In the genomic region with DNA sequence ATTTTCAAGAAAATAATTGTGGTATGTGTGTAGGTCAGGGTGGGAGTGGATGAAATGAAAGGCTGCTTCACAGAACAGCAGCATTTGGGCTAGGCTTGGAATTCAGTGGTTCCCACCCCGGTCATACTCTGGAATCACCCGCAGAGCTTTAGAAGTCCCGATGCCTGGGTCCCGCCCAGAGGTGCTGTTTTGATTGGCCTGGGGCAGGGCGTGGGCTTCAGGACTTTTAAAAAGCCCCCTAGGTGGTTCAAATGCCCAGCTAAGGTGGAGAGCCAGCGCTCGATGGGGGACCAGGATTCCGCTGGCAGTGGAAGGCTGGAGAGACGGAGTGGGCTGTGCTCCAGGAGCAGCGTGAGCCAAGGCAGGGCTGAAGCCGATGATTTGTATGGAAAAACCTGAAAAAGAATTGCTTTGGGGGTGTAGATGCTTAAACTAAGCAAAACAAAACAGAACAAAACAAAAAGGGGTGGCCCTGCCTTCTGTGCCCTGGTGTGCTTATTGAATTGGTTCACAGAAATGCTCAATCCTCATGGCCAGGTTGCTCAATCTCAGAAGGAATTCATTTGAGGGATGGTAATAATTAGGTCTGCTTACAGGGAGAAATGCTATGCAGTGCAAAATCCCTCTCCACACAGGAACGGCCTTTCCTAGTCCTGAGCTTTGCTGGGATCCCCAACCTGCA, we compare ENCODE assay signal across 30 cellular contexts.
DNase-seq lines count a peak whose midpoint lies in the region; ATAC-seq and TF ChIP-seq lines count a peak whose summit lies in the region.
"Had no signal": no experiment of that assay in that cellular context is flagged by ENCODE, and none has a peak within 500 bp of the region (broad histone marks: within the 10 kb centered on the region; RNA-seq: fewer than 3 reads in every experiment).

No MANE protein-coding gene starts in this region.

- H3K4me1 ChIP-seq in neuronal stem cell (ENCODE audit: control insufficient read depth in 2 of 2, insufficient read depth in 1 of 2, low read depth in 1 of 2, low read length in 2 of 2) (peaks cover 0 to 7% of the 10 kb centered on the region in 2 donors), esophagus muscularis mucosa (no peaks in the 10 kb centered on the region)
- H3K4me1 ChIP-seq: left ventricle myocardium inferior, right atrium auricular region, suprapubic skin had no signal

- intact Hi-C loops in esophagus muscularis mucosa (cut with DNase I) = no loop called here

- no peak overlapping the region for H3K4me2 ChIP-seq in neuronal stem cell (ENCODE audit: insufficient read depth, low read length, poor library complexity, severe bottlenecking)
- H3K4me2 ChIP-seq: hepatocyte, smooth muscle cell had no signal

- H3K27me3 ChIP-seq in neuronal stem cell (ENCODE audit: control insufficient read depth in 3 of 3, insufficient read depth in 3 of 3, low read depth in 1 of 3, low read length in 3 of 3) = peaks cover 0 to 16% (median 0%) of the 10 kb centered on the region in 3 experiments
- peaks cover 0 to 14% (median 0%) of the 10 kb centered on the region in 4 donors for H3K27me3 ChIP-seq in esophagus muscularis mucosa
- H3K27me3 ChIP-seq: hepatocyte, right atrium auricular region, suprapubic skin had no signal

- no peak overlapping the region for H3K4me3 ChIP-seq in fibroblast of mammary gland (ENCODE audit: control insufficient read depth, low read depth, low read length)
- H3K4me3 ChIP-seq in neuronal stem cell (ENCODE audit: low read length in 2 of 2) = no peak overlapping the region
- no peak overlapping the region for H3K4me3 ChIP-seq in esophagus muscularis mucosa
- H3K4me3 ChIP-seq: coronary artery, hepatocyte, left ventricle myocardium inferior, right atrium auricular region, smooth muscle cell, suprapubic skin had no signal

- no peak overlapping the region for H4K91ac ChIP-seq in neuronal stem cell (ENCODE audit: low read depth, low read length, poor library complexity)

- no peak overlapping the region for H4K8ac ChIP-seq in neuronal stem cell (ENCODE audit: low read depth, low read length)

- no peak overlapping the region for H3K27ac ChIP-seq in neuronal stem cell (replicated peaks; ENCODE audit: low read length)
- no peak overlapping the region for H3K27ac ChIP-seq in esophagus muscularis mucosa (replicated peaks in 1 of 4)
- H3K27ac ChIP-seq: coronary artery, hepatocyte, left ventricle myocardium inferior, right atrium auricular region, suprapubic skin had no signal

- TF ChIP-seq CTCF in fibroblast of mammary gland (conservative IDR thresholded peaks at IDR 0.05; ENCODE audit: control insufficient read depth, insufficient read depth, low read depth, low read length) (no peak), esophagus muscularis mucosa (IDR thresholded peaks at IDR 0.05) (no peak)

- H3K23ac ChIP-seq in neuronal stem cell (ENCODE audit: low read depth, low read length, poor library complexity) = no peak overlapping the region

- no peak overlapping the region for H3K14ac ChIP-seq in neuronal stem cell (ENCODE audit: low read length)

- H3K9me3 ChIP-seq in neuronal stem cell (replicated peaks in 1 of 2; ENCODE audit: control insufficient read depth in 2 of 2, insufficient read depth in 1 of 2, low read depth in 1 of 2, low read length in 2 of 2) (no peaks in the 10 kb centered on the region), esophagus muscularis mucosa (no peaks in the 10 kb centered on the region)
- H3K9me3 ChIP-seq: left ventricle myocardium inferior, suprapubic skin had no signal

- peak overlapping the region; percentile 25 for H2AFZ ChIP-seq in neuronal stem cell (ENCODE audit: low read length)
- H2AFZ ChIP-seq: hepatocyte had no signal

- no peak overlapping the region for H2BK120ac ChIP-seq in neuronal stem cell (ENCODE audit: low read depth, low read length)

- no peak for TF ChIP-seq RAD21 in Ishikawa (IDR thresholded peaks at IDR 0.05; ENCODE audit: low read depth)

- TF ChIP-seq POLR2A in esophagus muscularis mucosa (IDR thresholded peaks at IDR 0.05; ENCODE audit: low read depth) = no peak

- peaks cover 2% of the 10 kb centered on the region for H3K4me1 Mint-ChIP-seq in activated naive CD8-positive, alpha-beta T cell (ENCODE audit: low read depth)
- no peaks in the 10 kb centered on the region for H3K4me1 Mint-ChIP-seq in activated naive CD8-positive, alpha-beta T cell treated with anti-CD3 and anti-CD28 coated beads for 36 hours
- H3K4me1 Mint-ChIP-seq: B cell had no signal

- no peak overlapping the region for H3K9ac ChIP-seq in neuronal stem cell (ENCODE audit: low read depth, low read length, poor library complexity)

- DNase-seq in activated naive CD8-positive, alpha-beta T cell treated with anti-CD3 and anti-CD28 coated beads for 36 hours = no peak
- DNase-seq in fibroblast of mammary gland (ENCODE audit: low read depth) (peak; percentile 19), neuronal stem cell (ENCODE audit: low spot score) (no peak), esophagus muscularis mucosa (ENCODE audit: extremely low spot score) (no peak), NCI-H1436 treated with DMSO at 0.1 percent for 48 hours (lab: John Stamatoyannopoulos, UW) (no peak)
- DNase-seq: activated CD4-positive, alpha-beta T cell treated with anti-CD3 and anti-CD28 coated beads for 1 hour; activated CD8-positive, alpha-beta memory T cell treated with anti-CD3 and anti-CD28 coated beads, Interleukin-2, amount 50 U/mL, for 48 hours; activated CD8-positive, alpha-beta T cell treated with anti-CD3 and anti-CD28 coated beads for 36 hours; activated naive CD4-positive, alpha-beta T cell treated with anti-CD3 and anti-CD28 coated beads, Interleukin-2, amount 50 U/mL, for 16 hours; CD4-positive, alpha-beta memory T cell; effector memory CD8-positive, alpha-beta T cell; H9; Kasumi-1; left ventricle myocardium inferior; NCI-H1436; NCI-H345; NCI-H748 treated with DMSO at 0.1 percent for 48 hours; stimulated activated naive CD4-positive, alpha-beta T cell treated with Interleukin-2 at 50 U/mL for 16 hours had no signal

- no peak overlapping the region for H2BK5ac ChIP-seq in neuronal stem cell (ENCODE audit: low read length)

- peaks cover 15% of the 10 kb centered on the region for H3K27me3 Mint-ChIP-seq in activated naive CD8-positive, alpha-beta T cell
- H3K27me3 Mint-ChIP-seq in activated naive CD8-positive, alpha-beta T cell treated with anti-CD3 and anti-CD28 coated beads for 36 hours = peaks cover 4% of the 10 kb centered on the region
- H3K27me3 Mint-ChIP-seq: activated CD8-positive, alpha-beta T cell treated with anti-CD3 and anti-CD28 coated beads for 36 hours had no signal

- H3K4me3 Mint-ChIP-seq in activated naive CD8-positive, alpha-beta T cell = no peak overlapping the region
- no peak overlapping the region for H3K4me3 Mint-ChIP-seq in activated naive CD8-positive, alpha-beta T cell treated with anti-CD3 and anti-CD28 coated beads for 36 hours
- H3K4me3 Mint-ChIP-seq: activated CD8-positive, alpha-beta T cell treated with anti-CD3 and anti-CD28 coated beads for 36 hours; activated T-helper 1 cell treated with anti-CD3 and anti-CD28 coated beads, Interleukin-12 subunit alpha, Interleukin-12 subunit beta, Interleukin-2, Interleukin-4 antibody, amounts not matched to agents 30 ng/mL and 10 ng/mL and 1 ng/mL, durations not matched to agents 14 hours and 24 hours and 36 hours; B cell; CD4-positive, alpha-beta memory T cell; effector memory CD8-positive, alpha-beta T cell; H9; T-helper 2 cell treated with Interferon-gamma antibody and Interleukin-4, amounts not matched to agents 5 μg/mL and 100 μg/mL, for 36 hours had no signal

- H2BK12ac ChIP-seq in neuronal stem cell (ENCODE audit: low read length) = no peak overlapping the region

- no peak for ATAC-seq in HG03469 (IDR thresholded peaks at IDR 0.05; ENCODE audit: unreplicated experiment)
- ATAC-seq: activated CD8-positive, alpha-beta T cell treated with anti-CD3 and anti-CD28 coated beads for 36 hours; effector memory CD8-positive, alpha-beta T cell; HepG2 had no signal

- H3K4ac ChIP-seq in neuronal stem cell (ENCODE audit: low read length) = no peak overlapping the region

- no CpG with 5 or more reads among the region's 12 CpGs for WGBS in neuronal stem cell (ENCODE audit: extremely low coverage in 2 of 2, insufficient read length in 2 of 2, insufficient replicate concordance in 1 of 2), 2 donors
- 43% methylated on average over 12 of the region's 12 CpGs for WGBS in esophagus muscularis mucosa

- TF ChIP-seq EP300 in Ishikawa (IDR thresholded peaks at IDR 0.05; ENCODE audit: borderline replicate concordance) = 0 out of 2 replicates have a peak, but pooled peaks have one; percentile 15
- no peak for TF ChIP-seq EP300 in esophagus muscularis mucosa (IDR thresholded peaks at IDR 0.05)

- peak overlapping the region; percentile 34 for H3K27ac Mint-ChIP-seq in activated naive CD8-positive, alpha-beta T cell
- no peak overlapping the region for H3K27ac Mint-ChIP-seq in activated naive CD8-positive, alpha-beta T cell treated with anti-CD3 and anti-CD28 coated beads for 36 hours
- H3K27ac Mint-ChIP-seq: activated CD8-positive, alpha-beta T cell treated with anti-CD3 and anti-CD28 coated beads for 36 hours; activated T-helper 1 cell treated with anti-CD3 and anti-CD28 coated beads, Interleukin-12 subunit alpha, Interleukin-12 subunit beta, Interleukin-2, Interleukin-4 antibody, amounts not matched to agents 30 ng/mL and 10 ng/mL and 1 ng/mL, durations not matched to agents 14 hours and 24 hours and 36 hours; B cell; CD4-positive, alpha-beta memory T cell; effector memory CD8-positive, alpha-beta T cell; T-helper 2 cell treated with Interferon-gamma antibody and Interleukin-4, amounts not matched to agents 5 μg/mL and 100 μg/mL, for 36 hours had no signal

- peak overlapping the region; percentile 16 for H3K18ac ChIP-seq in neuronal stem cell (ENCODE audit: low read length)

- H3K9me3 Mint-ChIP-seq in activated naive CD8-positive, alpha-beta T cell (ENCODE audit: low read depth) = no peaks in the 10 kb centered on the region
- H3K9me3 Mint-ChIP-seq in activated naive CD8-positive, alpha-beta T cell treated with anti-CD3 and anti-CD28 coated beads for 36 hours = no peaks in the 10 kb centered on the region
- H3K9me3 Mint-ChIP-seq: effector memory CD8-positive, alpha-beta T cell had no signal

- no peaks in the 10 kb centered on the region for H3K79me1 ChIP-seq in neuronal stem cell (ENCODE audit: low read depth, low read length)

- H2BK15ac ChIP-seq in neuronal stem cell (ENCODE audit: low read length) = no peak overlapping the region

- H3K36me3 ChIP-seq in neuronal stem cell (replicated peaks in 1 of 2; ENCODE audit: control insufficient read depth in 2 of 2, insufficient read depth in 2 of 2, low read length in 2 of 2) (no peaks in the 10 kb centered on the region), esophagus muscularis mucosa (no peaks in the 10 kb centered on the region)
- H3K36me3 ChIP-seq: left ventricle myocardium inferior, right atrium auricular region, suprapubic skin had no signal

- H2AK5ac ChIP-seq in neuronal stem cell (ENCODE audit: low read depth, low read length) = no peak overlapping the region

- peaks cover 5% of the 10 kb centered on the region for H3K36me3 Mint-ChIP-seq in activated naive CD8-positive, alpha-beta T cell
- H3K36me3 Mint-ChIP-seq in activated naive CD8-positive, alpha-beta T cell treated with anti-CD3 and anti-CD28 coated beads for 36 hours = no peaks in the 10 kb centered on the region
